28 cellular contexts compared by ENCODE assay signal in genomic region chr7:116572036-116572435, GRCh38. TPM values are rescaled to one million over a fixed set of nuclear protein-coding genes. Genes with fewer than 3 reads are reported as not detected.
DNase-seq lines count a peak whose midpoint lies in the region; ATAC-seq, FAIRE-seq and TF ChIP-seq lines count a peak whose summit lies in the region.
"Had no signal": no experiment of that assay in that cellular context is flagged by ENCODE, and none has a peak within 500 bp of the region (broad histone marks: within the 10 kb centered on the region; RNA-seq: fewer than 3 reads in every experiment).

No MANE protein-coding gene starts in this region.

- H3K36me3 ChIP-seq in keratinocyte (ENCODE audit: control insufficient read depth in 2 of 2, extremely low read depth in 1 of 2, insufficient read depth in 2 of 2, low read length in 2 of 2) (no peaks in the 10 kb centered on the region), A673 (ENCODE audit: insufficient read depth, low read length, poor library complexity, severe bottlenecking) (no peaks in the 10 kb centered on the region)

- no peak overlapping the region for H3K4me3 ChIP-seq in A549
- no peak overlapping the region for H3K4me3 ChIP-seq in keratinocyte (ENCODE audit: control insufficient read depth in 2 of 3, extremely low read depth in 1 of 3, insufficient read depth in 2 of 3, low read depth in 1 of 3, low read length in 3 of 3)
- no peak overlapping the region for H3K4me3 ChIP-seq in A673 (ENCODE audit: low read depth, low read length, poor library complexity, severe bottlenecking)
- H3K4me3 ChIP-seq: dorsolateral prefrontal cortex, lung had no signal

- FAIRE-seq in A549 (lab: Jason Lieb, UNC) (no peak), keratinocyte (lab: Jason Lieb, UNC) (no peak)
- FAIRE-seq: islet of Langerhans had no signal

- peak in 1 of 2 experiments; percentile 42; a peak in 3 of 6 replicates for ATAC-seq in A549
- ATAC-seq in GM19043 (IDR thresholded peaks at IDR 0.05; ENCODE audit: low read depth, unreplicated experiment), result peak; percentile 36
- peak; percentile 28 for ATAC-seq in HG03432 (IDR thresholded peaks at IDR 0.05; ENCODE audit: unreplicated experiment)
- no peak for ATAC-seq in HG02763 (IDR thresholded peaks at IDR 0.05; ENCODE audit: unreplicated experiment)
- ATAC-seq: activated CD4-positive, CD25-positive, alpha-beta regulatory T cell treated with anti-CD3 and anti-CD28 coated beads, Interleukin-2, amount 50 U/mL, for 24 hours; activated T-cell treated with anti-CD3 and anti-CD28 coated beads, Interleukin-2, amount 50 U/mL, for 4 hours; right cardiac atrium had no signal

- no peaks in the 10 kb centered on the region for H3K79me2 ChIP-seq in keratinocyte (ENCODE audit: control insufficient read depth, insufficient read depth, low read length)

- TF ChIP-seq POLR2A in A549 (IDR thresholded peaks at IDR 0.05; ENCODE audit: low read length), result no peak

- no TSS peak for BruUV-seq in A673 (replicated peaks; lab: Mats Ljungman, UMichigan)

- TF ChIP-seq EP300 in A549 (IDR thresholded peaks at IDR 0.05), result no peak

- H3K27ac ChIP-seq in A549 (peak overlapping the region; percentile 76 to 79), keratinocyte (ENCODE audit: control insufficient read depth, insufficient read depth, low read length) (peak overlapping the region; percentile 75), A673 (ENCODE audit: low read depth, low read length, poor library complexity, severe bottlenecking) (no peak overlapping the region)
- H3K27ac ChIP-seq: dorsolateral prefrontal cortex, HL-60 had no signal

- no peaks in the 10 kb centered on the region for H3K9me1 ChIP-seq in keratinocyte (ENCODE audit: control insufficient read depth, extremely low read depth, insufficient read depth, low read length)

- TF ChIP-seq CTCF in A549 (IDR thresholded peaks at IDR 0.05) (no peak), keratinocyte (optimal IDR thresholded peaks at IDR 0.05 in 1 of 3, IDR thresholded peaks at IDR 0.05 in 1 of 3, conservative IDR thresholded peaks at IDR 0.05 in 1 of 3; ENCODE audit: extremely low read depth in 1 of 3, insufficient read depth in 2 of 3, low read length in 3 of 3) (no peak), A673 (conservative IDR thresholded peaks at IDR 0.05; ENCODE audit: low read depth, low read length) (no peak)

- no peaks in the 10 kb centered on the region for H3K27me3 ChIP-seq in keratinocyte (ENCODE audit: control insufficient read depth, extremely low read depth, insufficient read depth, low read length)
- H3K27me3 ChIP-seq in A673 (replicated peaks; ENCODE audit: insufficient read depth, low read depth, low read length, poor library complexity), result no peaks in the 10 kb centered on the region
- H3K27me3 ChIP-seq: dorsolateral prefrontal cortex had no signal

- dilution Hi-C loops in keratinocyte (cut with MboI; ENCODE audit: extremely low pct_ligation_motif_present, low sequenced_read_pairs), result no loop called here

- 17% methylated on average over 3 of the region's 3 CpGs for WGBS in A549 (ENCODE audit: missing lambda C conversion rate)

- no peaks in the 10 kb centered on the region for H4K20me1 ChIP-seq in keratinocyte (ENCODE audit: control insufficient read depth, extremely low read depth, insufficient read depth, low read length)

- TF ChIP-seq RAD21 in A549 (conservative IDR thresholded peaks at IDR 0.05 in 1 of 2, IDR thresholded peaks at IDR 0.05 in 1 of 2), result no peak

- peak in 1 of 2 experiments; percentile 56 for DNase-seq in A549 (ENCODE audit: low read depth in 1 of 2, low spot score in 1 of 2)
- no peak for DNase-seq in keratinocyte (ENCODE audit: low read depth, low spot score)
- no peak for DNase-seq in NCI-H1092 treated with DMSO at 0.1 percent for 48 hours (lab: John Stamatoyannopoulos, UW)
- DNase-seq in DMS53 treated with DMSO at 0.1 percent for 48 hours (lab: John Stamatoyannopoulos, UW; ENCODE audit: unreplicated experiment), result no peak
- DNase-seq in A673 (ENCODE audit: low spot score), result no peak
- DNase-seq: activated CD8-positive, alpha-beta memory T cell treated with anti-CD3 and anti-CD28 coated beads for 24 hours; activated naive CD4-positive, alpha-beta T cell treated with anti-CD3 and anti-CD28 coated beads, Interleukin-2, amount 10 ng/mL, durations not matched to agents 7 days and 5 days; activated T-cell treated with anti-CD3 and anti-CD28 coated beads, Interleukin-2, amount 50 U/mL, for 4 hours; C1 segment of cervical spinal cord; central memory CD4-positive, alpha-beta T cell; DMS 273 treated with DMSO at 0.1 percent for 48 hours; dorsolateral prefrontal cortex; foreskin fibroblast; GDM1; hippocampal formation; NCI-H1417; NCI-H510A; occipital lobe; right cardiac atrium; stimulated activated CD4-positive, alpha-beta T cell treated with anti-CD3 and anti-CD28 coated beads, Interleukin-15, amount 100 ng/mL, for 24 hours; SW 1271 had no signal

- CTCF ChIA-PET in A549 (lab: Yijun Ruan, JAX) (interaction anchor here (1.0 to 3.0 kb wide), 8 partner anchors 10 to 392 kb away, joined by 3 to 10 read pairs (median 4); partner anchors contain the start of gene CAV1), A673 (lab: Charles Lee) (no interaction called here)

- POLR2A ChIA-PET in A549 (lab: Yijun Ruan, JAX) (interaction anchor here (1.0 kb wide), 1 partner anchor 10 kb away, joined by 3 read pairs; no protein-coding TSS in a partner anchor), A673 (lab: Charles Lee; ENCODE audit: low non-redundant PET) (no interaction called here)

- no peaks in the 10 kb centered on the region for H3K9me3 ChIP-seq in A549
- no peaks in the 10 kb centered on the region for H3K9me3 ChIP-seq in keratinocyte (ENCODE audit: control insufficient read depth, low read depth, low read length)
- no peaks in the 10 kb centered on the region for H3K9me3 ChIP-seq in A673 (ENCODE audit: low read depth, low read length, poor library complexity, severe bottlenecking)

- no peak overlapping the region for H3K9ac ChIP-seq in keratinocyte (ENCODE audit: control insufficient read depth, extremely low read depth, insufficient read depth, low read length)

- H2AFZ ChIP-seq in keratinocyte (ENCODE audit: control insufficient read depth, low read length), result no peak overlapping the region

- peak overlapping the region; percentile 77 for H3K4me2 ChIP-seq in A549
- H3K4me2 ChIP-seq in keratinocyte (ENCODE audit: control insufficient read depth, extremely low read depth, insufficient read depth, low read depth, low read length), result peak overlapping the region; percentile 65

- intact Hi-C loops in A673 (cut with micrococcal nuclease; ENCODE audit: unreplicated experiment), result no loop called here

- H3K4me1 ChIP-seq in A549 (peaks cover 78% of the 10 kb centered on the region), keratinocyte (ENCODE audit: control insufficient read depth, extremely low read depth, insufficient read depth, low read length) (peaks cover 40% of the 10 kb centered on the region), A673 (ENCODE audit: insufficient read depth, low read length, poor library complexity, severe bottlenecking) (peaks cover 74% of the 10 kb centered on the region)

TF ChIP-seq in A549, 52 proteins besides CTCF, POLR2A, EP300 and RAD21:
- TF ChIP-seq ZSCAN20 (CRISPR knock-in tag; IDR thresholded peaks at IDR 0.05) (no peak), FOSL2 (IDR thresholded peaks at IDR 0.05) (no peak), FOSL2 (CRISPR knock-in tag; IDR thresholded peaks at IDR 0.05) (peak; percentile 49; the same call in 1 of the 2 replicates), GATA3 (IDR thresholded peaks at IDR 0.05; ENCODE audit: borderline replicate concordance) (peak; percentile 52; the same call in 1 of the 2 replicates), JUNB (IDR thresholded peaks at IDR 0.05) (peak; percentile 50; the same call in 1 of the 2 replicates), FOXS1 (CRISPR knock-in tag; IDR thresholded peaks at IDR 0.05) (no peak), POLR2AphosphoS2 (conservative IDR thresholded peaks at IDR 0.05; ENCODE audit: low read length) (no peak), HOXA7 (CRISPR knock-in tag; IDR thresholded peaks at IDR 0.05) (no peak), CEBPB (IDR thresholded peaks at IDR 0.05) (peak in 1 of 2 experiments; percentile 48; a peak in 1 of 4 replicates), ZC3H11A (IDR thresholded peaks at IDR 0.05) (no peak)

RNA-seq across cellular contexts. Expression of gene CAV1, which starts 47.2 kb away (rescaled TPM):
- polyA plus RNA-seq in A549 (2011; rRNA removed) (365 and 529 TPM in 2 replicates), A549 (2017; fragmentation: RNase III; extraction: RNeasy Plus Mini Kit Qiagen cat#74134 plus additional on column Dnase treatment) (493 to 547 TPM (median 530 TPM) in 3 replicates), keratinocyte (2,867 to 2,979 TPM (median 2,905 TPM) in 3 replicates)
- polyA plus RNA-seq in A549 (2012; cell fraction: cytosol; rRNA removed), result 589 and 611 TPM in 2 replicates
- 290 and 502 TPM in 2 replicates for polyA plus RNA-seq in A549 (2012; cell fraction: nucleus; rRNA removed)
- 537 and 542 TPM in 2 replicates for polyA minus RNA-seq in A549 (2011; rRNA and poly(A)+ RNA removed)
- polyA plus RNA-seq in keratinocyte (2011; ENCODE audit: low read depth), result 537 TPM
- polyA plus RNA-seq in keratinocyte (2011; cell fraction: cytosol; rRNA removed), result 3,107 and 4,303 TPM in 2 replicates
- polyA plus RNA-seq in keratinocyte (2011; cell fraction: nucleus; rRNA removed), result 2,001 and 2,393 TPM in 2 replicates
- polyA plus RNA-seq in keratinocyte (2012; ENCODE audit: low replicate concordance), result 370 and 1,627 TPM in 2 replicates
- polyA minus RNA-seq in keratinocyte, result 4,413 to 5,248 TPM (median 4,690 TPM) in 3 replicates
- 1,844 TPM for polyA minus RNA-seq in keratinocyte (2011; cell fraction: cytosol; rRNA and poly(A)+ RNA removed)
- polyA minus RNA-seq in keratinocyte (2011; cell fraction: nucleus; rRNA and poly(A)+ RNA removed), result 723 and 1,290 TPM in 2 replicates
- 1,757 and 2,074 TPM in 2 replicates for total RNA-seq in A673 (2021)
